ENCODE assay signal across 10 cellular contexts in the genomic region with DNA sequence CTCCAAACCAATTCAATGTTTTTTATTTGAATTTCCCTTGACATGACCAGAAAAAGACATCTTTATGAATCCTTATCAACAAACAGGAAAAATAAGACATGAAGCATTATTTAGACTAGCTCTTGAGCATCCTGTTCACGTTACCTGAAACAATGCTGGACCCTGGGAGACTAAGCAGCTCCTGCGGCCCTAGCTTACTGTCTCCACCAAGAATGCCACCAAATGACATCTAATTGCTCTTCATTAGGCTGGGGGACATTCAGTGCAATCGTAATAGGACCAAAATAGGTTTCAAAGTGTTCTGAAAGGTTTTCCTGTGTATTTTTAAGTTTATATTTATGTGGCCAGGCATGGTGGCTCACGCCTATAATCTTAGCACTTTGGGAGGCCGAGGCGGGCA. TPM values are rescaled to one million over a fixed set of nuclear protein-coding genes. Genes with fewer than 3 reads are reported as not detected.
A peak's percentile ranks its signal among the peaks of the same experiment; 100 is the strongest.
DNase-seq lines count a peak whose midpoint lies in the region; ATAC-seq and TF ChIP-seq lines count a peak whose summit lies in the region.
"Had no signal": no experiment of that assay in that cellular context is flagged by ENCODE, and none has a peak within 500 bp of the region (broad histone marks: within the 10 kb centered on the region; RNA-seq: fewer than 3 reads in every experiment).

No MANE protein-coding gene starts in this region.

- H3K79me2 ChIP-seq in ACC112 (ENCODE audit: control insufficient read depth, insufficient read depth, low read length, unreplicated experiment) (peaks cover 97% of the 10 kb centered on the region), Karpas-422 (ENCODE audit: low read length) (peaks cover 98% of the 10 kb centered on the region), parathyroid adenoma (peaks cover 60% of the 10 kb centered on the region)

- intact Hi-C loops in esophagus muscularis mucosa (cut with DNase I) = no loop called here

- H3K9me3 ChIP-seq in Karpas-422 (ENCODE audit: low read length) (no peaks in the 10 kb centered on the region), esophagus muscularis mucosa (no peaks in the 10 kb centered on the region), parathyroid adenoma (ENCODE audit: control insufficient read depth, low read length) (no peaks in the 10 kb centered on the region)

- DNase-seq in Karpas-422 (no peak), esophagus muscularis mucosa (ENCODE audit: extremely low spot score) (no peak), NCI-H146 (lab: John Stamatoyannopoulos, UW) (no peak), H4 (ENCODE audit: low spot score) (no peak), GM20000 (ENCODE audit: low spot score) (no peak)
- DNase-seq: MM.1S, NCI-H748 treated with DMSO at 0.1 percent for 48 hours had no signal

- no peak overlapping the region for H2AFZ ChIP-seq in ACC112 (ENCODE audit: low read length, unreplicated experiment)
- no peak overlapping the region for H2AFZ ChIP-seq in Karpas-422 (ENCODE audit: low read length)
- H2AFZ ChIP-seq in parathyroid adenoma = no peak overlapping the region

- TF ChIP-seq EP300 in esophagus muscularis mucosa (IDR thresholded peaks at IDR 0.05) = no peak

- peaks cover 7% of the 10 kb centered on the region; the same call in 1 of the 2 replicates for H3K36me3 ChIP-seq in ACC112 (ENCODE audit: insufficient read depth, low read length)
- H3K36me3 ChIP-seq in Karpas-422 (ENCODE audit: insufficient read depth, low read length) = peaks cover 30% of the 10 kb centered on the region
- peaks cover under 1 to 13% (median under 1%) of the 10 kb centered on the region in 4 donors for H3K36me3 ChIP-seq in esophagus muscularis mucosa
- H3K36me3 ChIP-seq in parathyroid adenoma (ENCODE audit: control insufficient read depth, insufficient read depth, low read length) = no peaks in the 10 kb centered on the region

- TF ChIP-seq CTCF in esophagus muscularis mucosa (IDR thresholded peaks at IDR 0.05) (no peak), parathyroid adenoma (IDR thresholded peaks at IDR 0.05) (no peak), GM20000 (IDR thresholded peaks at IDR 0.05; ENCODE audit: extremely low read depth, missing control alignments) (no peak)

- 85% methylated on average over 6 of the region's 6 CpGs for WGBS in esophagus muscularis mucosa

- H3K27ac ChIP-seq in ACC112 (ENCODE audit: low read depth, low read length) = peak overlapping the region; percentile 99; the same call in 1 of the 2 replicates
- peak overlapping the region; percentile 95 for H3K27ac ChIP-seq in Karpas-422 (ENCODE audit: low read length)
- H3K27ac ChIP-seq in esophagus muscularis mucosa (replicated peaks in 1 of 4) = peak overlapping the region; percentile 54 to 91 (median 73)
- H3K27ac ChIP-seq in parathyroid adenoma = peak overlapping the region; percentile 92

- H3K9ac ChIP-seq in Karpas-422 (ENCODE audit: low read length) (no peak overlapping the region), parathyroid adenoma (no peak overlapping the region)

- H3K4me2 ChIP-seq in Karpas-422 (ENCODE audit: low read depth, low read length, poor library complexity, severe bottlenecking) (no peak overlapping the region), parathyroid adenoma (ENCODE audit: low read length) (no peak overlapping the region)

- no peak for ATAC-seq in GM19395 (IDR thresholded peaks at IDR 0.05; ENCODE audit: unreplicated experiment)

- H4K20me1 ChIP-seq in Karpas-422 (ENCODE audit: insufficient read depth, low read depth, low read length) = peaks cover 23% of the 10 kb centered on the region; the same call in 1 of the 2 replicates

- H3K4me3 ChIP-seq in ACC112 (ENCODE audit: low read depth, low read length) (no peak overlapping the region), Karpas-422 (ENCODE audit: low read length) (no peak overlapping the region), esophagus muscularis mucosa (no peak overlapping the region), parathyroid adenoma (ENCODE audit: low read depth, low read length) (no peak overlapping the region)

- peaks cover 57% of the 10 kb centered on the region for H3K4me1 ChIP-seq in ACC112 (ENCODE audit: control insufficient read depth, insufficient read depth, low read length, unreplicated experiment)
- H3K4me1 ChIP-seq in Karpas-422 (ENCODE audit: low read length) = peaks cover 59% of the 10 kb centered on the region
- H3K4me1 ChIP-seq in esophagus muscularis mucosa = peaks cover 82 to 100% (median 98%) of the 10 kb centered on the region in 4 donors
- peaks cover 61% of the 10 kb centered on the region for H3K4me1 ChIP-seq in parathyroid adenoma

- no peak for TF ChIP-seq POLR2A in esophagus muscularis mucosa (IDR thresholded peaks at IDR 0.05; ENCODE audit: low read depth)

- no peaks in the 10 kb centered on the region for H3K9me2 ChIP-seq in Karpas-422 (replicated peaks; ENCODE audit: insufficient read depth, low read length)

- H3K27me3 ChIP-seq in ACC112 (ENCODE audit: insufficient read depth, low read length) (no peaks in the 10 kb centered on the region), Karpas-422 (ENCODE audit: low read length) (no peaks in the 10 kb centered on the region), esophagus muscularis mucosa (no peaks in the 10 kb centered on the region), parathyroid adenoma (ENCODE audit: control insufficient read depth, insufficient read depth, low read length) (no peaks in the 10 kb centered on the region)

RNA-seq across cellular contexts. Expression of gene NFE2L2, which starts 25.5 kb away (rescaled TPM):
- total RNA-seq in Karpas-422 (2014; rRNA removed; shearing (Covaris generic); ENCODE audit: low replicate concordance) = 33.1 and 66.7 TPM in 2 replicates
- total RNA-seq in esophagus muscularis mucosa = 100 to 1,000 TPM in 1 of 4 donors, 10 to 100 TPM in 3; 62.0 to 115 (median 72.3) TPM
- 116 and 128 TPM in 2 replicates for total RNA-seq in H4 (2014; rRNA removed; shearing (Covaris generic))

RNA-seq across cellular contexts. Expression of gene HNRNPA3, which starts 26.5 kb away (rescaled TPM):
- total RNA-seq in Karpas-422 (2014; rRNA removed; shearing (Covaris generic); ENCODE audit: low replicate concordance) = 51.7 and 62.7 TPM in 2 replicates
- 10 to 100 TPM; 59.2 to 72.3 (median 64.3) TPM for total RNA-seq in esophagus muscularis mucosa
- 29.8 and 34.9 TPM in 2 replicates for total RNA-seq in H4 (2014; rRNA removed; shearing (Covaris generic))
